ENCODE assay signal across 8 cellular contexts in the genomic region with DNA sequence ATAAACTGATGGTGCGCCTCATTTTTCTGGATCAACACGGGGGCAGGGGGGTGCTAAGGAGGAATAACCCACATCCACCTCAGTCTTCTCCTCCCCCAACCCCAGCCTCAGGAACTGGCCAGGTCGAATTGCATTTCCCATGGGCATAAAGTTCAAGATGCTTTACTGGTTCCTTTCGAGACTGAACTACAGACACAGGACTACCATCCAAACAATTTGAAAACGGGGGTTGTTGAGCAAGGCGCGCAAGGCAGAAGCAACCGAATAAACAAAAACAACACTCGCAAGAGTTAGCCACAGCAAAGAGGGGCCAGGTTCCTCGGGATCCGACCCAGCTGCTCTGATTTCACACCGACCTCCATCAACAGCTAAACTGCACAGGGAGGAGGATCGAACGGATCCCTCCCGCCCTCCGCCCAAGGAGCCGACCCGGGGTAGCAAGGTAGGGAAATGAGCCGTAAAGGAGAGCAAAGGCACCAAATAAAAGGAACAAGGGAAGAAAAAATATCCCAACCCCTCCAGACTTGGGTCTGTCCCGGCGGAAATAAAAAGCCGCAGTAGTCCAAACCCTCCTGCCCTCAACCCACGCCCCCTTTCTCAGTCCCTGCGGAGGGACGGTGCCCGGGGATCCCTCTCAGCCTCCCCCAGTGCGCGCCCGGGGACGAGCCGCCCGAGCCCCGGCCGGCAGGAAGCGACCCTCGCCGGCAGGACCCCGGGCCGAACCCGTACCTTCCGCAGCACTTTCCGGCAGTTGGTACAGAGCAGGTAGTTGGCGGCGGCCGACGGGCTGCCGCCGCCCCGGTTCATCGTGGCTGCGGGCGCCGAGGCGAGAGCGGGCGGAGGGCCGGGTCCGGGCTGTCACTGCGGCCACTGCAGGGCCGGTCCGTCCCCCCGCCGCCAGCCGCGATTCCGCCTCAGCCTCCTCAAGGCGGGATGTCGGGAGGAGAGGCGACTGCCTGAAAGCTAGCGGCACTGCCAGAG. TPM values are rescaled to one million over a fixed set of nuclear protein-coding genes. Genes with fewer than 3 reads are reported as not detected.
DNase-seq lines count a peak whose midpoint lies in the region; ATAC-seq, FAIRE-seq and TF ChIP-seq lines count a peak whose summit lies in the region.

No MANE protein-coding gene starts in this region.

- BruUV-seq in K562 (replicated peaks; lab: Mats Ljungman, UMichigan) = TSS peak; percentile 32

- 0 out of 5 replicates have a peak, but pooled peaks cover 0 to 5% of the 10 kb centered on the region in 2 experiments for H3K27me3 ChIP-seq in K562 (ENCODE audit: control insufficient read depth in 2 of 2, insufficient read depth in 2 of 2, low read length in 2 of 2)
- peaks cover 16% of the 10 kb centered on the region for H3K27me3 ChIP-seq in iPS-18a (ENCODE audit: control insufficient read depth, insufficient read depth, low read length)
- peaks cover 0 to 3% (median 0%) of the 10 kb centered on the region in 3 donors for H3K27me3 ChIP-seq in sigmoid colon

- H3K27ac ChIP-seq in A549 = peak overlapping the region; percentile 51 to 76; a peak in 5 of 6 replicates
- H3K27ac ChIP-seq in SK-N-MC = no peak overlapping the region
- H3K27ac ChIP-seq in K562 (ENCODE audit: extremely low read depth, low read depth, low read length) = peak overlapping the region; percentile 43; the same call in 1 of the 3 replicates
- no peak overlapping the region for H3K27ac ChIP-seq in iPS-18a (ENCODE audit: low read length)
- H3K27ac ChIP-seq in sigmoid colon = peak overlapping the region; percentile 75 to 88 (median 80)

- TF ChIP-seq EP300 in A549 (IDR thresholded peaks at IDR 0.05) = no peak
- no peak for TF ChIP-seq EP300 in K562 (IDR thresholded peaks at IDR 0.05; ENCODE audit: low read length)
- TF ChIP-seq EP300 in sigmoid colon (IDR thresholded peaks at IDR 0.05) = no peak

- TF ChIP-seq POLR2A in A549 (IDR thresholded peaks at IDR 0.05; ENCODE audit: low read length) (no peak), K562 (conservative IDR thresholded peaks at IDR 0.05) (no peak), sigmoid colon (IDR thresholded peaks at IDR 0.05) (no peak)

- TF ChIP-seq CTCF in A549 (IDR thresholded peaks at IDR 0.05) (no peak), K562 (IDR thresholded peaks at IDR 0.05 in 2 of 3, conservative IDR thresholded peaks at IDR 0.05 in 1 of 3; ENCODE audit: insufficient read depth in 2 of 3, low read depth in 1 of 3, low read length in 3 of 3) (no peak), sigmoid colon (IDR thresholded peaks at IDR 0.05) (no peak)

- peak overlapping the region; percentile 71 for H3K4me3 ChIP-seq in A549
- peak overlapping the region; percentile 84 for H3K4me3 ChIP-seq in SK-N-MC
- H3K4me3 ChIP-seq in K562 = peak overlapping the region; percentile 63
- peak overlapping the region; percentile 79 for H3K4me3 ChIP-seq in iPS-18a (ENCODE audit: low read length)
- H3K4me3 ChIP-seq in sigmoid colon = peak overlapping the region; percentile 61 to 85 (median 72)

- ATAC-seq in A549 (peak; percentile 52 to 58), GM18873 (IDR thresholded peaks at IDR 0.05; ENCODE audit: low FRiP score, unreplicated experiment) (peak; percentile 1), HG03135 (IDR thresholded peaks at IDR 0.05; ENCODE audit: unreplicated experiment) (peak; percentile 5), K562 (peak; percentile 62)

- no peak for TF ChIP-seq RAD21 in A549 (conservative IDR thresholded peaks at IDR 0.05 in 1 of 2, IDR thresholded peaks at IDR 0.05 in 1 of 2)
- TF ChIP-seq RAD21 in K562 (CRISPR knock-in tag; conservative IDR thresholded peaks at IDR 0.05 in 1 of 2, IDR thresholded peaks at IDR 0.05 in 1 of 2) = no peak

- intact Hi-C loops in K562 (cut with micrococcal nuclease) = loop anchor here (2.0 to 5.0 kb wide), 2 partner anchors 78 to 163 kb away; a partner anchor contains a TSS
- intact Hi-C loops in sigmoid colon (cut with DNase I) = loop anchor here (1.0 to 5.0 kb wide), 6 partner anchors 52 to 472 kb away; a partner anchor contains a TSS

- H3K4me2 ChIP-seq in A549 (peak overlapping the region; percentile 85), K562 (ENCODE audit: insufficient read depth, low read length) (peak overlapping the region; percentile 80)

- H4K20me1 ChIP-seq in K562 (replicated peaks; ENCODE audit: control insufficient read depth, insufficient read depth, low read length) = no peaks in the 10 kb centered on the region

- H3K9me3 ChIP-seq in A549 (no peaks in the 10 kb centered on the region), SK-N-MC (ENCODE audit: low read depth, low read length) (no peaks in the 10 kb centered on the region), K562 (replicated peaks; ENCODE audit: control insufficient read depth, insufficient read depth, low read depth, low read length) (peaks cover 4% of the 10 kb centered on the region), iPS-18a (ENCODE audit: control insufficient read depth, low read depth, low read length) (no peaks in the 10 kb centered on the region), sigmoid colon (no peaks in the 10 kb centered on the region)

- no peak for FAIRE-seq in A549 (lab: Jason Lieb, UNC)
- FAIRE-seq in K562 (lab: Jason Lieb, UNC) = peak; percentile 52

- WGBS in A549 (ENCODE audit: missing lambda C conversion rate) = 0% methylated on average over 20 of the region's 70 CpGs
- WGBS in K562 (ENCODE audit: insufficient coverage, low coverage, missing lambda C conversion rate) = under 1% methylated on average over 58 of the region's 70 CpGs
- whole genome bisulfite sequencing in sigmoid colon, 2 donors = 0% methylated on average over 70 of the region's 70 CpGs

- CTCF ChIA-PET in A549 (lab: Yijun Ruan, JAX) (interaction anchor here (1.8 to 2.0 kb wide), 2 partner anchors 11 to 475 kb away, joined by 4 to 6 read pairs; no protein-coding TSS in a partner anchor), K562 (lab: Yijun Ruan, JAX; ENCODE audit: low intra/inter-chr PET ratio) (no interaction called here)

- POLR2A ChIA-PET in A549 (lab: Yijun Ruan, JAX) = interaction anchor here (0.8 to 1.3 kb wide), 3 partner anchors 15 to 163 kb away, joined by 3 to 4 read pairs (median 3); a partner anchor contains a TSS
- POLR2A ChIA-PET in K562 (lab: Yijun Ruan, JAX) = interaction anchor here (0.5 to 1.7 kb wide), 21 partner anchors 13 to 502 kb away, joined by 3 to 6 read pairs (median 3); no protein-coding TSS in a partner anchor

- H3K9me1 ChIP-seq in K562 (ENCODE audit: control insufficient read depth, insufficient read depth, low read length) = no peaks in the 10 kb centered on the region

- peaks cover 11% of the 10 kb centered on the region for H3K4me1 ChIP-seq in A549
- H3K4me1 ChIP-seq in K562 (replicated peaks in 1 of 2; ENCODE audit: control insufficient read depth in 2 of 2, insufficient read depth in 2 of 2, low read length in 2 of 2) = peaks cover 4 to 14% of the 10 kb centered on the region in 2 experiments; a peak in 4 of 5 replicates
- peaks cover 39% of the 10 kb centered on the region for H3K4me1 ChIP-seq in iPS-18a (ENCODE audit: control insufficient read depth, low read depth, low read length)
- H3K4me1 ChIP-seq in sigmoid colon = peaks cover 0 to 21% (median 13%) of the 10 kb centered on the region in 4 donors

- H3K9ac ChIP-seq in SK-N-MC (ENCODE audit: insufficient read length) (peak overlapping the region; percentile 20), K562 (ENCODE audit: insufficient read depth in 1 of 2, low read depth in 2 of 2, low read length in 2 of 2) (peak overlapping the region; percentile 11 to 83; a peak in 3 of 4 replicates), iPS-18a (ENCODE audit: low read length) (peak overlapping the region; percentile 64)

- peak overlapping the region; percentile 53 for H2AFZ ChIP-seq in K562 (ENCODE audit: low read depth, low read length)

- in situ Hi-C loops in K562 (cut with MboI) = no loop called here

- H3K79me2 ChIP-seq in K562 (ENCODE audit: control insufficient read depth, insufficient read depth, low read length) = 0 out of 3 replicates have a peak, but pooled peaks cover 4% of the 10 kb centered on the region

- DNase-seq in A549 (ENCODE audit: low read depth in 1 of 2, low spot score in 1 of 2) (peak in 1 of 2 experiments; percentile 7), SK-N-MC (ENCODE audit: low read depth, low spot score) (no peak), K562 (ENCODE audit: extremely low read depth in 1 of 4, low spot score in 3 of 4) (peak in 3 of 4 experiments; percentile 14 to 30 (median 22)), sigmoid colon (peak; percentile 64), NCI-H1048 (lab: John Stamatoyannopoulos, UW) (no peak)

- H3K36me3 ChIP-seq in SK-N-MC (ENCODE audit: insufficient read depth, low read length) (no peaks in the 10 kb centered on the region), K562 (ENCODE audit: control insufficient read depth, insufficient read depth, low read length) (no peaks in the 10 kb centered on the region), iPS-18a (ENCODE audit: control insufficient read depth, low read depth, low read length) (no peaks in the 10 kb centered on the region), sigmoid colon (no peaks in the 10 kb centered on the region)

TF ChIP-seq in K562, 482 proteins besides CTCF, POLR2A, EP300 and RAD21 (continues in another document):
- TF ChIP-seq PYGO2 (tag; IDR thresholded peaks at IDR 0.05) = no peak

RNA-seq across cellular contexts. Expression of a gene that starts 0.7 kb away (rescaled TPM):
- polyA plus RNA-seq in A549 (2011; rRNA removed) (3.3 and 3.6 TPM in 2 replicates), A549 (2017; fragmentation: RNase III; extraction: RNeasy Plus Mini Kit Qiagen cat#74134 plus additional on column Dnase treatment) (0.31 to 0.46 TPM (median 0.35 TPM) in 3 replicates), K562 (2011; rRNA removed) (0.95 and 1.6 TPM in 2 replicates), K562 (2014; fragmentation: Illumina TruSeq; extraction: Trizol) (1.1 and 1.5 TPM in 2 replicates), K562 (2014; fragmentation: Nextera tagmentation; extraction: Ambion mirVana) (under 1 TPM; 0.44 to 0.48 TPM), K562 (2014; rRNA removed) (0.78 and 0.81 TPM in 2 replicates), sigmoid colon (1 to 10 TPM; 2.1 to 6.4 (median 3.6) TPM)
- polyA plus RNA-seq in A549 (2012; cell fraction: cytosol; rRNA removed) = 0.30 and 0.34 TPM in 2 replicates
- 0.24 and 0.44 TPM in 2 replicates for polyA plus RNA-seq in A549 (2012; cell fraction: nucleus; rRNA removed)
- polyA minus RNA-seq in A549 (2011; rRNA and poly(A)+ RNA removed) = 4.2 and 6.2 TPM in 2 replicates
- 0.83 and 3.3 TPM in 2 replicates for total RNA-seq in K562 (2011; cell fraction: chromatin; rRNA removed; ENCODE audit: low replicate concordance)
- total RNA-seq in K562 (2011; cell fraction: nucleolus; rRNA removed) = 0.17 and 0.53 TPM in 2 replicates
- total RNA-seq in K562 (2011; cell fraction: nucleoplasm; rRNA removed) = 1.4 and 2.3 TPM in 2 replicates
- total RNA-seq in K562 (2014; rRNA removed) (1.1 and 1.5 TPM in 2 replicates), K562 (2014; rRNA removed; fragmentation: Illumina TruSeq; extraction: Trizol) (2.0 and 2.1 TPM in 2 replicates), K562 (2015; rRNA removed; fragmentation: Illumina TruSeq; extraction: Trizol) (1.9 and 2.4 TPM in 2 replicates), K562 (2021) (2.5 and 2.6 TPM in 2 replicates), sigmoid colon (10 to 100 TPM in 3 of 4 donors, 1 to 10 TPM in 1; 8.7 to 20.8 (median 16.6) TPM)
- polyA plus RNA-seq in K562 (2011; cell fraction: cytosol; rRNA removed) = 0.09 and 0.63 TPM in 2 replicates
- polyA plus RNA-seq in K562 (2011; cell fraction: nucleus; rRNA removed) = 0.47 and 1.7 TPM in 2 replicates
- polyA plus RNA-seq in K562 (2012) = 1.3 and 1.6 TPM in 2 replicates
- 1.6 and 3.4 TPM in 2 replicates for polyA minus RNA-seq in K562 (2011; rRNA and poly(A)+ RNA removed)
- 0.38 and 0.82 TPM in 2 replicates for polyA minus RNA-seq in K562 (2011; cell fraction: cytosol; rRNA and poly(A)+ RNA removed)
- 0.81 and 2.8 TPM in 2 replicates for polyA minus RNA-seq in K562 (2011; cell fraction: nucleus; rRNA and poly(A)+ RNA removed)

Comparison
In these comparisons a context has a peak if more than half of its experiments do, and no peak if none do; other contexts are left out.
1. ATAC-seq: peak in every context shown above with its lines; median percentile 62 in K562; 55 in A549; 5 in HG03135; 1 in GM18873.
2. DNase-seq: peak in K562 (3 of 4) and sigmoid colon (single experiment); none in SK-N-MC (single experiment) and NCI-H1048 (single experiment).
3. H3K27ac ChIP-seq: peak in A549 (2 of 2), K562 (single experiment) and sigmoid colon (4 of 4); none in SK-N-MC (single experiment) and iPS-18a (single experiment).
4. Peak in every context shown above with its lines, with median percentiles within 50 percentile points of each other: H3K4me3 ChIP-seq and H3K9ac ChIP-seq.